In genomic region chr11:104570088-104570701, GRCh38 we compare ENCODE assay signal across 17 cellular contexts.
DNase-seq lines count a peak whose midpoint lies in the region; ATAC-seq, FAIRE-seq and TF ChIP-seq lines count a peak whose summit lies in the region.
"Had no signal": no experiment of that assay in that cellular context is flagged by ENCODE, and none has a peak within 500 bp of the region (broad histone marks: within the 10 kb centered on the region; RNA-seq: fewer than 3 reads in every experiment).

No MANE protein-coding gene starts in this region.

- ATAC-seq in gastrocnemius medialis = no peak
- ATAC-seq: K562; stimulated activated memory B cell treated with anti-CD40 and anti-IgM and Interleukin-4, amounts not matched to agents 10 μg/mL and 1 μg/mL and 100 μg/mL, for 72 hours had no signal

- peak; percentile 27 for DNase-seq in HS-27A (ENCODE audit: low read depth)
- DNase-seq in T-helper 2 cell treated with Interferon-gamma antibody and Interleukin-4, amounts not matched to agents 5 μg/mL and 100 μg/mL, for 36 hours (ENCODE audit: low spot score) = no peak
- peak; percentile 52 for DNase-seq in epithelial cell of esophagus (ENCODE audit: low read depth)
- DNase-seq in retinal pigment epithelial cell (ENCODE audit: low read depth) = peak; percentile 46
- DNase-seq in NCI-H524 (lab: John Stamatoyannopoulos, UW) = no peak
- no peak for DNase-seq in CD14-positive monocyte (ENCODE audit: low spot score)
- DNase-seq in gastrocnemius medialis = no peak
- no peak for DNase-seq in GM19239 (ENCODE audit: insufficient read length, low spot score)
- DNase-seq: activated naive CD4-positive, alpha-beta T cell treated with anti-CD3 and anti-CD28 coated beads, Interleukin-2, amount 50 U/mL, for 16 hours; GOT3; NCI-H1105 treated with DMSO at 0.1 percent for 48 hours; SW 1271 had no signal

- H3K9me3 ChIP-seq in gastrocnemius medialis = no peaks in the 10 kb centered on the region

- H3K4me3 ChIP-seq in epithelial cell of esophagus (ENCODE audit: low read length) (no peak overlapping the region), retinal pigment epithelial cell (ENCODE audit: low read length) (no peak overlapping the region), gastrocnemius medialis (no peak overlapping the region)
- H3K4me3 ChIP-seq: K562, skin epidermis had no signal

- intact Hi-C loops in CD14-positive monocyte (cut with micrococcal nuclease) = no loop called here
- intact Hi-C loops in gastrocnemius medialis (cut with DNase I; ENCODE audit: low total_unique reads) = no loop called here

- H3K4me3 Mint-ChIP-seq in T-helper 2 cell treated with Interferon-gamma antibody and Interleukin-4, amounts not matched to agents 5 μg/mL and 100 μg/mL, for 36 hours = peak overlapping the region; percentile 10
- no peak overlapping the region for H3K4me3 Mint-ChIP-seq in CD14-positive monocyte
- H3K4me3 Mint-ChIP-seq: central memory CD8-positive, alpha-beta T cell; stimulated activated memory B cell treated with anti-CD40 and anti-IgM and Interleukin-4, amounts not matched to agents 10 μg/mL and 1 μg/mL and 100 μg/mL, for 72 hours; type B pancreatic cell had no signal

- H3K4me1 Mint-ChIP-seq in T-helper 2 cell treated with Interferon-gamma antibody and Interleukin-4, amounts not matched to agents 5 μg/mL and 100 μg/mL, for 36 hours (ENCODE audit: low read depth) = peaks cover 11% of the 10 kb centered on the region
- H3K4me1 Mint-ChIP-seq in CD14-positive monocyte = no peaks in the 10 kb centered on the region
- H3K4me1 Mint-ChIP-seq: central memory CD8-positive, alpha-beta T cell; stimulated activated memory B cell treated with anti-CD40 and anti-IgM and Interleukin-4, amounts not matched to agents 10 μg/mL and 1 μg/mL and 100 μg/mL, for 72 hours had no signal

- no peak for TF ChIP-seq POLR2A in gastrocnemius medialis (IDR thresholded peaks at IDR 0.05)

- no peaks in the 10 kb centered on the region for H3K36me3 ChIP-seq in gastrocnemius medialis

- no peaks in the 10 kb centered on the region for H3K27me3 ChIP-seq in gastrocnemius medialis

- no peaks in the 10 kb centered on the region for H3K4me1 ChIP-seq in gastrocnemius medialis

- H3K27ac Mint-ChIP-seq in T-helper 2 cell treated with Interferon-gamma antibody and Interleukin-4, amounts not matched to agents 5 μg/mL and 100 μg/mL, for 36 hours = no peak overlapping the region
- H3K27ac Mint-ChIP-seq in CD14-positive monocyte = no peak overlapping the region
- H3K27ac Mint-ChIP-seq: stimulated activated memory B cell treated with anti-CD40 and anti-IgM and Interleukin-4, amounts not matched to agents 10 μg/mL and 1 μg/mL and 100 μg/mL, for 72 hours; type B pancreatic cell had no signal

- no peaks in the 10 kb centered on the region for H3K36me3 Mint-ChIP-seq in T-helper 2 cell treated with Interferon-gamma antibody and Interleukin-4, amounts not matched to agents 5 μg/mL and 100 μg/mL, for 36 hours (ENCODE audit: low read depth)
- no peaks in the 10 kb centered on the region for H3K36me3 Mint-ChIP-seq in CD14-positive monocyte
- H3K36me3 Mint-ChIP-seq: stimulated activated memory B cell treated with anti-CD40 and anti-IgM and Interleukin-4, amounts not matched to agents 10 μg/mL and 1 μg/mL and 100 μg/mL, for 72 hours had no signal

- H3K27ac ChIP-seq in gastrocnemius medialis = no peak overlapping the region
- H3K27ac ChIP-seq: skin epidermis had no signal

- TF ChIP-seq CTCF in epithelial cell of esophagus (IDR thresholded peaks at IDR 0.05; ENCODE audit: insufficient read depth, low read depth, low read length, missing control alignments) (no peak), retinal pigment epithelial cell (conservative IDR thresholded peaks at IDR 0.05; ENCODE audit: low read depth, low read length) (no peak), CD14-positive monocyte (IDR thresholded peaks at IDR 0.05) (no peak), gastrocnemius medialis (IDR thresholded peaks at IDR 0.05 in 4 of 5, conservative IDR thresholded peaks at IDR 0.05 in 1 of 5) (no peak)

- H3K9me3 Mint-ChIP-seq in T-helper 2 cell treated with Interferon-gamma antibody and Interleukin-4, amounts not matched to agents 5 μg/mL and 100 μg/mL, for 36 hours = peaks cover 5% of the 10 kb centered on the region
- peaks cover 0 to 7% (median 2%) of the 10 kb centered on the region in 7 donors for H3K9me3 Mint-ChIP-seq in CD14-positive monocyte

- in situ Hi-C loops in gastrocnemius medialis (cut with MboI; ENCODE audit: low sequenced_read_pairs in 4 of 4) = no loop called here

- no peaks in the 10 kb centered on the region for H3K27me3 Mint-ChIP-seq in T-helper 2 cell treated with Interferon-gamma antibody and Interleukin-4, amounts not matched to agents 5 μg/mL and 100 μg/mL, for 36 hours (ENCODE audit: low read depth)
- H3K27me3 Mint-ChIP-seq in CD14-positive monocyte (ENCODE audit: low read depth in 3 of 3) = no peaks in the 10 kb centered on the region
- H3K27me3 Mint-ChIP-seq: central memory CD8-positive, alpha-beta T cell; stimulated activated memory B cell treated with anti-CD40 and anti-IgM and Interleukin-4, amounts not matched to agents 10 μg/mL and 1 μg/mL and 100 μg/mL, for 72 hours; type B pancreatic cell had no signal

- no peak for FAIRE-seq in GM19239 (lab: Jason Lieb, UNC)
- FAIRE-seq: K562 had no signal

Comparison
In these comparisons a context has a peak if more than half of its experiments do, and no peak if none do; other contexts are left out.
1. DNase-seq: peak in HS-27A (single experiment), epithelial cell of esophagus (single experiment) and retinal pigment epithelial cell (single experiment); none in T-helper 2 cell treated with Interferon-gamma antibody and Interleukin-4, amounts not matched to agents 5 μg/mL and 100 μg/mL, for 36 hours (single experiment), NCI-H524 (0 of 2), CD14-positive monocyte (single experiment), gastrocnemius medialis (0 of 2) and GM19239 (single experiment).